12 cellular contexts compared by ENCODE assay signal in the genomic region with DNA sequence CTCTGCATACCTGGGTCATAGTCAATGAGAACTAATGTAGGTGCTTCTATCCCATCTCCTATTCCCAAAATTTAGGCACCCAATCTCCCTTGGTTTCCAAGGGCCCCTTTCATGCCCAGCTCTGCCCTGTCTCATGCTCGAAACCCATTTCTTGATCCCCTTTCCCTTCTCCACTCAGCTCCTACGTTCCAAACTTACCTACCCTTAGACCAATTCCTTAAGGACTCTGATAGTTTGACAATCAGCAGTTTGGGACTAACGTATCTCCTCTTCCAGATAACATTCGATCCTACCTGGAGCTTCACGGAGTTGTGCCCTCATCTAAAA.
DNase-seq lines count a peak whose midpoint lies in the region; ATAC-seq, FAIRE-seq and TF ChIP-seq lines count a peak whose summit lies in the region.
"Had no signal": no experiment of that assay in that cellular context is flagged by ENCODE, and none has a peak within 500 bp of the region (broad histone marks: within the 10 kb centered on the region; RNA-seq: fewer than 3 reads in every experiment).

No MANE protein-coding gene starts in this region.

- FAIRE-seq in keratinocyte (lab: Jason Lieb, UNC) = no peak
- FAIRE-seq: islet of Langerhans had no signal

- intact Hi-C loops in Calu3 (cut with micrococcal nuclease; ENCODE audit: unreplicated experiment) = loop anchor here (1.0 to 5.0 kb wide), 3 partner anchors 110 to 263 kb away; partner anchors contain the start of gene PELI1
- intact Hi-C loops in ovary (cut with DNase I) = loop anchor here in 1 of 4 donors (10.0 kb wide), 1 partner anchor 258 kb away; no protein-coding TSS in a partner anchor
- intact Hi-C loops in natural killer cell (cut with micrococcal nuclease) = no loop called here

- TF ChIP-seq EP300 in ovary (IDR thresholded peaks at IDR 0.05) = no peak

- H3K9me1 ChIP-seq in keratinocyte (ENCODE audit: control insufficient read depth, extremely low read depth, insufficient read depth, low read length) = peaks cover 2% of the 10 kb centered on the region

- H3K27ac Mint-ChIP-seq in Calu3 (ENCODE audit: unreplicated experiment) (peak overlapping the region; percentile 27), natural killer cell (no peak overlapping the region), T-cell (no peak overlapping the region)
- H3K27ac Mint-ChIP-seq: B cell; stimulated activated naive CD8-positive, alpha-beta T cell treated with anti-CD3 and anti-CD28 coated beads, Interleukin-15, Interleukin-2, amounts not matched to agents 100 ng/mL and 50 ng/mL, for 24 hours had no signal

- TF ChIP-seq CTCF in Calu3 (IDR thresholded peaks at IDR 0.05; ENCODE audit: unreplicated experiment) = peak; percentile 4
- TF ChIP-seq CTCF in keratinocyte (optimal IDR thresholded peaks at IDR 0.05 in 1 of 3, IDR thresholded peaks at IDR 0.05 in 1 of 3, conservative IDR thresholded peaks at IDR 0.05 in 1 of 3; ENCODE audit: extremely low read depth in 1 of 3, insufficient read depth in 2 of 3, low read length in 3 of 3) = no peak
- TF ChIP-seq CTCF in ovary (IDR thresholded peaks at IDR 0.05) = no peak
- no peak for TF ChIP-seq CTCF in natural killer cell (IDR thresholded peaks at IDR 0.05)

- WGBS in ovary, 3 donors = 75 to 84% (median 77%) methylated on average over 5 of the region's 5 CpGs

- TF ChIP-seq POLR2A in ovary (IDR thresholded peaks at IDR 0.05) = no peak

- H3K4me3 ChIP-seq in adipocyte (ENCODE audit: low read length) = peak overlapping the region; percentile 70
- peak overlapping the region in 1 of 3 experiments; percentile 3 for H3K4me3 ChIP-seq in keratinocyte (ENCODE audit: control insufficient read depth in 2 of 3, extremely low read depth in 1 of 3, insufficient read depth in 2 of 3, low read depth in 1 of 3, low read length in 3 of 3)
- H3K4me3 ChIP-seq in skeletal muscle tissue (ENCODE audit: low read length in 3 of 3) = peak overlapping the region; percentile 7 to 55 (median 33)
- H3K4me3 ChIP-seq in ovary = no peak overlapping the region

- H3K4me1 ChIP-seq in adipocyte (ENCODE audit: control insufficient read depth, insufficient read depth, low read length) = peaks cover 19% of the 10 kb centered on the region
- H3K4me1 ChIP-seq in keratinocyte (ENCODE audit: control insufficient read depth, extremely low read depth, insufficient read depth, low read length) = peaks cover 24% of the 10 kb centered on the region
- peaks cover 10 to 13% (median 11%) of the 10 kb centered on the region in 3 donors for H3K4me1 ChIP-seq in skeletal muscle tissue (ENCODE audit: control insufficient read depth in 3 of 3, insufficient read depth in 3 of 3, low read length in 3 of 3)
- no peaks in the 10 kb centered on the region for H3K4me1 ChIP-seq in ovary (ENCODE audit: insufficient read depth)

- no peaks in the 10 kb centered on the region for H3K79me2 ChIP-seq in keratinocyte (ENCODE audit: control insufficient read depth, insufficient read depth, low read length)

- no TSS peak for BruUV-seq in Calu3 (replicated peaks; lab: Mats Ljungman, UMichigan)

- H3K4me2 ChIP-seq in keratinocyte (ENCODE audit: control insufficient read depth, extremely low read depth, insufficient read depth, low read depth, low read length) = peak overlapping the region; percentile 80

- peak overlapping the region; percentile 40 for H3K4me3 Mint-ChIP-seq in Calu3 (ENCODE audit: low read depth, unreplicated experiment)
- H3K4me3 Mint-ChIP-seq in natural killer cell = no peak overlapping the region
- H3K4me3 Mint-ChIP-seq in T-cell = no peak overlapping the region
- H3K4me3 Mint-ChIP-seq: B cell; stimulated activated naive CD8-positive, alpha-beta T cell treated with anti-CD3 and anti-CD28 coated beads, Interleukin-15, Interleukin-2, amounts not matched to agents 100 ng/mL and 50 ng/mL, for 24 hours had no signal

- DNase-seq in Calu3 (no peak), adipocyte (ENCODE audit: low read depth) (no peak), keratinocyte (ENCODE audit: low read depth, low spot score) (no peak), ovary (no peak), natural killer cell (no peak), T-cell (no peak)
- DNase-seq: NCI-H774 had no signal

- POLR2A ChIA-PET in T-cell (lab: Charles Lee) = no interaction called here

- ATAC-seq in GM21786 (IDR thresholded peaks at IDR 0.05; ENCODE audit: unreplicated experiment) (no peak), natural killer cell (no peak), T-cell (replicated peaks in 1 of 4) (no peak)

- H3K9me3 ChIP-seq in adipocyte (ENCODE audit: control insufficient read depth, low read length) (no peaks in the 10 kb centered on the region), keratinocyte (ENCODE audit: control insufficient read depth, low read depth, low read length) (no peaks in the 10 kb centered on the region), skeletal muscle tissue (ENCODE audit: control insufficient read depth in 3 of 3, low read length in 3 of 3) (no peaks in the 10 kb centered on the region), ovary (no peaks in the 10 kb centered on the region)

- no peaks in the 10 kb centered on the region for H3K36me3 Mint-ChIP-seq in Calu3 (ENCODE audit: insufficient read depth, unreplicated experiment)
- H3K36me3 Mint-ChIP-seq in natural killer cell = no peaks in the 10 kb centered on the region
- H3K36me3 Mint-ChIP-seq in T-cell = no peaks in the 10 kb centered on the region

- H3K4me1 Mint-ChIP-seq in Calu3 (ENCODE audit: low read depth, unreplicated experiment) (peaks cover 21% of the 10 kb centered on the region), natural killer cell (no peaks in the 10 kb centered on the region), T-cell (no peaks in the 10 kb centered on the region)
- H3K4me1 Mint-ChIP-seq: B cell had no signal

- H2AFZ ChIP-seq in keratinocyte (ENCODE audit: control insufficient read depth, low read length) = peak overlapping the region; percentile 76

- no peaks in the 10 kb centered on the region for H3K9me3 Mint-ChIP-seq in Calu3 (ENCODE audit: low read depth, unreplicated experiment)
- no peaks in the 10 kb centered on the region for H3K9me3 Mint-ChIP-seq in natural killer cell
- H3K9me3 Mint-ChIP-seq in T-cell = no peaks in the 10 kb centered on the region
- H3K9me3 Mint-ChIP-seq: stimulated activated naive CD8-positive, alpha-beta T cell treated with anti-CD3 and anti-CD28 coated beads, Interleukin-15, Interleukin-2, amounts not matched to agents 100 ng/mL and 50 ng/mL, for 24 hours had no signal

- dilution Hi-C loops in keratinocyte (cut with MboI; ENCODE audit: extremely low pct_ligation_motif_present, low sequenced_read_pairs) = no loop called here

- CTCF ChIA-PET in Calu3 (lab: Charles Lee) = interaction anchor here (0.7 to 1.9 kb wide), 16 partner anchors 8 to 274 kb away, joined by 3 to 17 read pairs (median 4); no protein-coding TSS in a partner anchor
- CTCF ChIA-PET in T-cell (lab: Charles Lee) = interaction anchor here (0.6 to 2.0 kb wide), 6 partner anchors 16 to 1525 kb away, joined by 3 to 7 read pairs (median 6); no protein-coding TSS in a partner anchor

- H3K27ac ChIP-seq in keratinocyte (ENCODE audit: control insufficient read depth, insufficient read depth, low read length) (peak overlapping the region; percentile 91), skeletal muscle tissue (ENCODE audit: low read depth, low read length) (no peak overlapping the region), ovary (no peak overlapping the region)

- H3K36me3 ChIP-seq in adipocyte (ENCODE audit: control insufficient read depth, insufficient read depth, low read length, severe bottlenecking) (no peaks in the 10 kb centered on the region), keratinocyte (ENCODE audit: control insufficient read depth in 2 of 2, extremely low read depth in 1 of 2, insufficient read depth in 2 of 2, low read length in 2 of 2) (no peaks in the 10 kb centered on the region), skeletal muscle tissue (ENCODE audit: control insufficient read depth in 3 of 3, insufficient read depth in 3 of 3, low read length in 3 of 3) (no peaks in the 10 kb centered on the region), ovary (no peaks in the 10 kb centered on the region)

- H4K20me1 ChIP-seq in keratinocyte (ENCODE audit: control insufficient read depth, extremely low read depth, insufficient read depth, low read length) = no peaks in the 10 kb centered on the region

- H3K9ac ChIP-seq in adipocyte (ENCODE audit: low read length) (peak overlapping the region; percentile 25), keratinocyte (ENCODE audit: control insufficient read depth, extremely low read depth, insufficient read depth, low read length) (peak overlapping the region; percentile 62), skeletal muscle tissue (ENCODE audit: low read depth in 1 of 3, low read length in 3 of 3) (peak overlapping the region in 1 of 3 donors; percentile 14)

- H3K27me3 ChIP-seq in adipocyte (replicated peaks; ENCODE audit: control insufficient read depth, insufficient read depth, low read length) = peaks cover 16% of the 10 kb centered on the region
- no peaks in the 10 kb centered on the region for H3K27me3 ChIP-seq in keratinocyte (ENCODE audit: control insufficient read depth, extremely low read depth, insufficient read depth, low read length)
- H3K27me3 ChIP-seq in skeletal muscle tissue (ENCODE audit: control insufficient read depth in 3 of 3, insufficient read depth in 3 of 3, low read length in 3 of 3) = no peaks in the 10 kb centered on the region
- no peaks in the 10 kb centered on the region for H3K27me3 ChIP-seq in ovary

- H3K27me3 Mint-ChIP-seq in Calu3 (ENCODE audit: unreplicated experiment) = peaks cover 13% of the 10 kb centered on the region
- peaks cover 8 to 15% of the 10 kb centered on the region in 2 donors for H3K27me3 Mint-ChIP-seq in natural killer cell (ENCODE audit: low read depth in 2 of 2)
- no peaks in the 10 kb centered on the region for H3K27me3 Mint-ChIP-seq in T-cell
- H3K27me3 Mint-ChIP-seq: stimulated activated naive CD8-positive, alpha-beta T cell treated with anti-CD3 and anti-CD28 coated beads, Interleukin-15, Interleukin-2, amounts not matched to agents 100 ng/mL and 50 ng/mL, for 24 hours had no signal
